9 cellular contexts compared by ENCODE assay signal in the genomic region with DNA sequence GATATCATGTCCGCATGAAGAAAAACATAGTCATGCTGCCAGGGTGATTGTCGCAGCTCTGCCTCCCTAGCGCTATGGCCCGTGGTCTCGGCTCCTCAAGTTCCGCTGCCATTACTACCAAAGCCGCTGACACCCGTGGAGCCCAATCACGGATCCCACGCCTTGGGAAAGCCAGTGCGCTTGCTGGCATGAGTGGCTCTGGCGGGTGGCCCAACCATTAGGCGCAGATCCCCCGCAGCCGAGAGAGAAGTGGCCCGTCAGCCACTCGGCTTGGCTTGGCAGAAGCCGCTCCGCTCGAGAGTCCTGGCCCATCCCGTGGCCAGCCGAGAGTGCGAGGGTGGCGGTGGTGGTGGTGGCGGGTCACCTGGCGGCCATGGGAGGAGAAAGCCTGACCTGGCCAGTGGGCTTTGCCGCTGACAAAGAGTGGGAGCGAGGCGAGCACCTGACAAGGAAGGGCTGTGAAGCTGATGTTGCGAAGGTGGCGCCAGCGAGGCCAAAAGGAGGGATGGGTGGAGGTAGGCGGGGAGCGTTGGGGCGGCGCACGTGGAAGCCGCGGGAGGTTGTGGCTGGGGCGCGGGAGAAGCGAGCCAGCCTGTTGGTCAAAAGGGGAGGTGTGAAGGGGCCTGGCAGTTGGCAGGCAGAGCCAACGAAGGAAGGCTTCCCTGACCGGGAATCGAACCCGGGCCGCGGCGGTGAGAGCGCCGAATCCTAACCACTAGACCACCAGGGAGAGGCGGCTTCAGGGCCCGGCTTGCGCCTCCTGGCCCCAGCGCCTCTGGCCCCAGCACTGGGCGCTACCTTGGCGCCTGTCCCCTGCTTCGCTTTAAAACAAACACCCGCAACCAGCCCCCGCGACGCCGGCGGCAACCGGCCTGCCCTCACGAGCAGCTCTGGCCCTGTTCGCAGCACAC. TPM values are rescaled to one million over a fixed set of nuclear protein-coding genes. Genes with fewer than 3 reads are reported as not detected.
DNase-seq lines count a peak whose midpoint lies in the region; ATAC-seq and TF ChIP-seq lines count a peak whose summit lies in the region.
"Not testable (repeated sequence)": the region's sequence is repeated elsewhere in the genome, so short reads cannot be mapped to it uniquely, and the experiment has no call there.
"Had no signal": no experiment of that assay in that cellular context is flagged by ENCODE, and none has a peak within 500 bp of the region (broad histone marks: within the 10 kb centered on the region; RNA-seq: fewer than 3 reads in every experiment).

No MANE protein-coding gene starts in this region.

- not testable (repeated sequence) for H3K36me3 ChIP-seq in adrenal gland (replicated peaks in 1 of 2); left lung

- not testable (repeated sequence) for H3K36me3 Mint-ChIP-seq in stimulated activated effector memory CD8-positive, alpha-beta T cell treated with anti-CD3 and anti-CD28 coated beads, Interleukin-12 subunit alpha, Interleukin-12 subunit beta, amount 100 ng/mL, for 72 hours

- H3K4me3 ChIP-seq in adrenal gland, left lung: not testable (repeated sequence)

- DNase-seq in adrenal gland, result peak in 5 of 7 donors; percentile 4 to 68 (median 24)
- DNase-seq in left lung, result peak in 1 of 2 donors; percentile 82
- peak in 1 of 2 donors; percentile 79 for DNase-seq in stimulated activated effector memory CD8-positive, alpha-beta T cell treated with anti-CD3 and anti-CD28 coated beads, Interleukin-12 subunit alpha, Interleukin-12 subunit beta, amount 100 ng/mL, for 72 hours (ENCODE audit: low spot score in 2 of 2)

- 50 to 66% (median 65%) methylated on average over 12 of the region's 67 CpGs; no CpG with 5 or more reads in 1 of the 4 donors for WGBS in adrenal gland, 4 donors

- not testable (repeated sequence) for H3K27ac Mint-ChIP-seq in stimulated activated effector memory CD8-positive, alpha-beta T cell treated with anti-CD3 and anti-CD28 coated beads, Interleukin-12 subunit alpha, Interleukin-12 subunit beta, amount 100 ng/mL, for 72 hours

- not testable (repeated sequence) for H3K4me3 Mint-ChIP-seq in stimulated activated effector memory CD8-positive, alpha-beta T cell treated with anti-CD3 and anti-CD28 coated beads, Interleukin-12 subunit alpha, Interleukin-12 subunit beta, amount 100 ng/mL, for 72 hours

- H3K9me3 ChIP-seq in adrenal gland (replicated peaks in 1 of 3); left lung: not testable (repeated sequence)

- not testable (repeated sequence) for H3K27me3 ChIP-seq in adrenal gland
- peaks cover 5 to 23% of the 10 kb centered on the region in 2 donors for H3K27me3 ChIP-seq in left lung

- ATAC-seq in GM18505 (IDR thresholded peaks at IDR 0.05; ENCODE audit: unreplicated experiment), result peak; percentile 66
- peak; percentile 78 for ATAC-seq in GM19467 (IDR thresholded peaks at IDR 0.05; ENCODE audit: unreplicated experiment)
- peak; percentile 75 for ATAC-seq in HG02759 (IDR thresholded peaks at IDR 0.05; ENCODE audit: unreplicated experiment)
- ATAC-seq in HG03342 (IDR thresholded peaks at IDR 0.05; ENCODE audit: unreplicated experiment), result peak; percentile 68
- peak; percentile 65 to 67 for ATAC-seq in activated CD4-positive, CD25-positive, alpha-beta regulatory T cell treated with anti-CD3 and anti-CD28 coated beads, Interleukin-2, amount 50 U/mL, for 24 hours
- ATAC-seq in left lung, result peak; percentile 86
- peak; percentile 65 for ATAC-seq in stimulated activated effector memory CD8-positive, alpha-beta T cell treated with anti-CD3 and anti-CD28 coated beads, Interleukin-12 subunit alpha, Interleukin-12 subunit beta, amount 100 ng/mL, for 72 hours

- not testable (repeated sequence) for H3K9me3 Mint-ChIP-seq in stimulated activated effector memory CD8-positive, alpha-beta T cell treated with anti-CD3 and anti-CD28 coated beads, Interleukin-12 subunit alpha, Interleukin-12 subunit beta, amount 100 ng/mL, for 72 hours

- not testable (repeated sequence) for TF ChIP-seq CTCF in adrenal gland (IDR thresholded peaks at IDR 0.05); left lung (IDR thresholded peaks at IDR 0.05)

- not testable (repeated sequence) for H3K27ac ChIP-seq in adrenal gland, left lung

- not testable (repeated sequence) for H3K4me1 ChIP-seq in adrenal gland (replicated peaks in 1 of 2); left lung

- intact Hi-C loops in adrenal gland (cut with DNase I); left lung (cut with DNase I): not testable (repeated sequence)

- not testable (repeated sequence) for TF ChIP-seq POLR2A in GM18505 (IDR thresholded peaks at IDR 0.05; ENCODE audit: borderline replicate concordance, extremely low read depth, insufficient read depth, insufficient read length); adrenal gland (IDR thresholded peaks at IDR 0.05)

- not testable (repeated sequence) for H3K4me1 Mint-ChIP-seq in stimulated activated effector memory CD8-positive, alpha-beta T cell treated with anti-CD3 and anti-CD28 coated beads, Interleukin-12 subunit alpha, Interleukin-12 subunit beta, amount 100 ng/mL, for 72 hours

RNA-seq across cellular contexts. Expression of a gene that starts 51.1 kb away (rescaled TPM):
- total RNA-seq in adrenal gland (100 to 1,000 TPM in 5 of 8 donors, 10 to 100 TPM in 3; 31.2 to 120 (median 109) TPM), left lung (100 to 1,000 TPM in 1 of 2 donors, 10 to 100 TPM in 1; 80.0 to 135 TPM)
- polyA plus RNA-seq in adrenal gland, result 10 to 100 TPM; 21.2 to 72.5 (median 23.7) TPM
- total RNA-seq: Daoy had no signal
